28 cellular contexts compared by ENCODE assay signal in the genomic region with DNA sequence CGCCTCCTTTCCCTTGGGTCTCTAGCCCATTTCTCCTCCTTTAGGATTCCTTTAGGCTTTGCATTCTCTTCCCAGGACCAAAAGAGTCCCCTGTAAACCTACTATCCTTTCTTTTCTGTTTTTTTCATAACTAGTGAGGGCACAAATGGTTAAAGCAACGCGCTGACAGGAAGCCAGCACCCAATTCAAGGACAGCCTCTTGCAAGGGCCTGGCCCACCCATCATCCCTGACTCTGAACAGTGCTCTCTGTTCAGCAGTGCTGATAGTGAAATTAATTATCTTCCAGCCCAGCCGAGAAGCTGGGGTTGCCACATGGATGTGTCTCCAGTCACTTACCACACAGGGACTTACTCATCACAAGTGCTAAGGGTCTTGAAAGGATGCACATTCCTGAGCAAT. TPM values are rescaled to one million over a fixed set of nuclear protein-coding genes. Genes with fewer than 3 reads are reported as not detected.
"Had no signal": no experiment of that assay in that cellular context is flagged by ENCODE, and none has a peak within 500 bp of the region (broad histone marks: within the 10 kb centered on the region; RNA-seq: fewer than 3 reads in every experiment).

No MANE protein-coding gene starts in this region.

- DNase-seq: activated CD4-positive, alpha-beta T cell treated with anti-CD3 and anti-CD28 coated beads for 48 hours; activated CD4-positive, alpha-beta T cell treated with anti-CD3 and anti-CD28 coated beads, Interleukin-2, amount 50 U/mL, for 48 hours; activated CD8-positive, alpha-beta memory T cell treated with anti-CD3 and anti-CD28 coated beads for 24 hours; activated effector memory CD4-positive, alpha-beta T cell treated with Interleukin-2 at 50 U/mL for 16 hours; activated naive CD4-positive, alpha-beta T cell treated with anti-CD3 and anti-CD28 coated beads for 36 hours; activated naive CD8-positive, alpha-beta T cell treated with anti-CD3 and anti-CD28 coated beads for 36 hours; adrenal gland; cerebellar nuclear complex; dorsolateral prefrontal cortex; effector memory CD4-positive, alpha-beta T cell; erythroblast; heart left ventricle; left ventricle myocardium inferior; mesendoderm; nucleus accumbens; pancreas; psoas muscle; stimulated activated CD4-positive, alpha-beta T cell treated with anti-CD3 and anti-CD28 coated beads, Interleukin-15, amount 100 ng/mL, for 24 hours; stimulated activated naive CD4-positive, alpha-beta T cell; T-helper 1 cell had no signal

- H3K27me3 ChIP-seq: adrenal gland, ascending aorta, cardiac muscle cell, pancreas had no signal

- H3K4me3 ChIP-seq: adrenal gland, ascending aorta, cardiac muscle cell, coronary artery, dorsolateral prefrontal cortex, heart left ventricle, left ventricle myocardium inferior, lung, pancreas, psoas muscle, tibial nerve had no signal

- H3K36me3 Mint-ChIP-seq: activated naive CD8-positive, alpha-beta T cell treated with anti-CD3 and anti-CD28 coated beads for 36 hours; brain had no signal

- H3K4me3 Mint-ChIP-seq: activated naive CD4-positive, alpha-beta T cell treated with anti-CD3 and anti-CD28 coated beads for 36 hours; activated naive CD8-positive, alpha-beta T cell treated with anti-CD3 and anti-CD28 coated beads for 36 hours; brain; T-helper 2 cell treated with Interferon-gamma antibody and Interleukin-4, amounts not matched to agents 5 μg/mL and 100 μg/mL, for 36 hours had no signal

- H3K9me3 Mint-ChIP-seq: activated naive CD4-positive, alpha-beta T cell treated with anti-CD3 and anti-CD28 coated beads for 36 hours; activated naive CD8-positive, alpha-beta T cell treated with anti-CD3 and anti-CD28 coated beads for 36 hours had no signal

- H3K36me3 ChIP-seq: adrenal gland, ascending aorta, cardiac muscle cell, heart left ventricle, left ventricle myocardium inferior, pancreas had no signal

- H3K27ac Mint-ChIP-seq: activated naive CD4-positive, alpha-beta T cell treated with anti-CD3 and anti-CD28 coated beads for 36 hours; activated naive CD8-positive, alpha-beta T cell treated with anti-CD3 and anti-CD28 coated beads for 36 hours; brain; T-helper 2 cell treated with Interferon-gamma antibody and Interleukin-4, amounts not matched to agents 5 μg/mL and 100 μg/mL, for 36 hours had no signal

- H3K27ac ChIP-seq: adrenal gland, ascending aorta, cardiac muscle cell, coronary artery, dorsolateral prefrontal cortex, heart left ventricle, left ventricle myocardium inferior, pancreas, psoas muscle, tibial nerve had no signal

- H3K4me1 Mint-ChIP-seq: activated naive CD8-positive, alpha-beta T cell treated with anti-CD3 and anti-CD28 coated beads for 36 hours; brain had no signal

- H3K4me1 ChIP-seq: ascending aorta, pancreas, psoas muscle had no signal

- ATAC-seq: activated CD4-positive, CD25-positive, alpha-beta regulatory T cell treated with anti-CD3 and anti-CD28 coated beads, Interleukin-2, amount 50 U/mL, for 24 hours; heart left ventricle; pancreas; psoas muscle had no signal

- H3K9me3 ChIP-seq: adrenal gland, pancreas had no signal

RNA-seq across cellular contexts. Expression of a gene that starts 38.3 kb away (rescaled TPM):
- total RNA-seq: left ventricle myocardium inferior had no signal
